17 cellular contexts compared by ENCODE assay signal in genomic region chr18:26639149-26639548, GRCh38.
DNase-seq lines count a peak whose midpoint lies in the region; ATAC-seq and TF ChIP-seq lines count a peak whose summit lies in the region.
"Had no signal": no experiment of that assay in that cellular context is flagged by ENCODE, and none has a peak within 500 bp of the region (broad histone marks: within the 10 kb centered on the region; RNA-seq: fewer than 3 reads in every experiment).

No MANE protein-coding gene starts in this region.

- no peaks in the 10 kb centered on the region for H3K4me1 ChIP-seq in esophagus muscularis mucosa
- H3K4me1 ChIP-seq: BE2C had no signal

- DNase-seq in esophagus muscularis mucosa (ENCODE audit: extremely low spot score), result peak; percentile 53
- peak; percentile 26 for DNase-seq in superior temporal gyrus (ENCODE audit: extremely low spot score)
- DNase-seq in stimulated activated CD4-positive, alpha-beta T cell treated with anti-CD3 and anti-CD28 coated beads, Interleukin-4, amount 100 ng/mL, for 1 hour, result no peak
- DNase-seq in T1000 (lab: John Stamatoyannopoulos, UW), result no peak
- DNase-seq: 8988T; ACHN; BE2C; C1 segment of cervical spinal cord; CD4-positive, alpha-beta memory T cell; CD4-positive, CD25-positive, alpha-beta regulatory T cell; CD8-positive, alpha-beta memory T cell; COR-L47; DMS79 treated with DMSO at 0.1 percent for 48 hours; GF-D8 had no signal

- no peak for TF ChIP-seq CTCF in esophagus muscularis mucosa (IDR thresholded peaks at IDR 0.05)

- H3K36me3 ChIP-seq in esophagus muscularis mucosa, result no peaks in the 10 kb centered on the region
- H3K36me3 ChIP-seq: BE2C, BLaER1 had no signal

- H3K9me3 ChIP-seq in esophagus muscularis mucosa, result no peaks in the 10 kb centered on the region
- H3K9me3 ChIP-seq: BE2C, BLaER1 had no signal

- ATAC-seq in HG03139 (IDR thresholded peaks at IDR 0.05; ENCODE audit: unreplicated experiment), result no peak

- no peak overlapping the region for H3K4me3 ChIP-seq in esophagus muscularis mucosa
- H3K4me3 ChIP-seq: BLaER1 had no signal

- WGBS in esophagus muscularis mucosa, result 81% methylated on average over 7 of the region's 7 CpGs

- intact Hi-C loops in esophagus muscularis mucosa (cut with DNase I), result no loop called here

- TF ChIP-seq EP300 in esophagus muscularis mucosa (IDR thresholded peaks at IDR 0.05), result no peak

- TF ChIP-seq POLR2A in esophagus muscularis mucosa (IDR thresholded peaks at IDR 0.05; ENCODE audit: low read depth), result no peak

- peak overlapping the region; percentile 58 for H3K27ac ChIP-seq in angular gyrus (ENCODE audit: low read depth, low read length)
- no peak overlapping the region for H3K27ac ChIP-seq in esophagus muscularis mucosa (replicated peaks in 1 of 4)
- H3K27ac ChIP-seq: BLaER1 had no signal

- H3K27me3 ChIP-seq in esophagus muscularis mucosa, result no peaks in the 10 kb centered on the region
- H3K27me3 ChIP-seq: BE2C, BLaER1 had no signal

Comparison
In these comparisons a context has a peak if more than half of its experiments do, and no peak if none do; other contexts are left out.
1. DNase-seq: peak in esophagus muscularis mucosa (single experiment) and superior temporal gyrus (single experiment); none in stimulated activated CD4-positive, alpha-beta T cell treated with anti-CD3 and anti-CD28 coated beads, Interleukin-4, amount 100 ng/mL, for 1 hour (single experiment) and T1000 (single experiment).